In genomic region chr11:118911880-118912741, GRCh38 we compare ENCODE assay signal across 1 cellular context.
TF ChIP-seq lines count a peak whose summit lies in the region.

No MANE protein-coding gene starts in this region.

TF ChIP-seq in GM12878, 131 proteins besides CTCF, POLR2A, EP300 and RAD21:
- TF ChIP-seq RAD51 (IDR thresholded peaks at IDR 0.05) = no peak
- TF ChIP-seq MEF2A (IDR thresholded peaks at IDR 0.05; ENCODE audit: insufficient read depth, low read depth, low read length) = no peak
- TF ChIP-seq CHD1 (IDR thresholded peaks at IDR 0.05; ENCODE audit: low read depth, low read length) = no peak
- TF ChIP-seq NR2F1 (conservative IDR thresholded peaks at IDR 0.05) = no peak
- TF ChIP-seq STAT1 (conservative IDR thresholded peaks at IDR 0.05) = no peak
- TF ChIP-seq IRF3 (IDR thresholded peaks at IDR 0.05) = no peak
- TF ChIP-seq, protein P1, sequence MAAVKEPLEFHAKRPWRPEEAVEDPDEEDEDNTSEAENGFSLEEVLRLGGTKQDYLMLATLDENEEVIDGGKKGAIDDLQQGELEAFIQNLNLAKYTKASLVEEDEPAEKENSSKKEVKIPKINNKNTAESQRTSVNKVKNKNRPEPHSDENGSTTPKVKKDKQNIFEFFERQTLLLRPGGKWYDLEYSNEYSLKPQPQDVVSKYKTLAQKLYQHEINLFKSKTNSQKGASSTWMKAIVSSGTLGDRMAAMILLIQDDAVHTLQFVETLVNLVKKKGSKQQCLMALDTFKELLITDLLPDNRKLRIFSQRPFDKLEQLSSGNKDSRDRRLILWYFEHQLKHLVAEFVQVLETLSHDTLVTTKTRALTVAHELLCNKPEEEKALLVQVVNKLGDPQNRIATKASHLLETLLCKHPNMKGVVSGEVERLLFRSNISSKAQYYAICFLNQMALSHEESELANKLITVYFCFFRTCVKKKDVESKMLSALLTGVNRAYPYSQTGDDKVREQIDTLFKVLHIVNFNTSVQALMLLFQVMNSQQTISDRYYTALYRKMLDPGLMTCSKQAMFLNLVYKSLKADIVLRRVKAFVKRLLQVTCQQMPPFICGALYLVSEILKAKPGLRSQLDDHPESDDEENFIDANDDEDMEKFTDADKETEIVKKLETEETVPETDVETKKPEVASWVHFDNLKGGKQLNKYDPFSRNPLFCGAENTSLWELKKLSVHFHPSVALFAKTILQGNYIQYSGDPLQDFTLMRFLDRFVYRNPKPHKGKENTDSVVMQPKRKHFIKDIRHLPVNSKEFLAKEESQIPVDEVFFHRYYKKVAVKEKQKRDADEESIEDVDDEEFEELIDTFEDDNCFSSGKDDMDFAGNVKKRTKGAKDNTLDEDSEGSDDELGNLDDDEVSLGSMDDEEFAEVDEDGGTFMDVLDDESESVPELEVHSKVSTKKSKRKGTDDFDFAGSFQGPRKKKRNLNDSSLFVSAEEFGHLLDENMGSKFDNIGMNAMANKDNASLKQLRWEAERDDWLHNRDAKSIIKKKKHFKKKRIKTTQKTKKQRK (IDR thresholded peaks at IDR 0.05; ENCODE audit: low read depth, low read length) = no peak
- 0 out of 2 replicates have a peak, but pooled peaks have one; percentile 5 for TF ChIP-seq BACH1 (IDR thresholded peaks at IDR 0.05; ENCODE audit: borderline replicate concordance)
- TF ChIP-seq SP1 (IDR thresholded peaks at IDR 0.05; ENCODE audit: low read depth, low read length) = no peak
- TF ChIP-seq TCF3 (IDR thresholded peaks at IDR 0.05; ENCODE audit: borderline replicate concordance, insufficient read depth, low read depth, low read length) = no peak
- TF ChIP-seq ZBTB11 (CRISPR knock-in tag; IDR thresholded peaks at IDR 0.05) = no peak
- TF ChIP-seq SREBF1 (IDR thresholded peaks at IDR 0.05; ENCODE audit: low read length) = no peak
- peak; percentile 12; the same call in 1 of the 2 replicates for TF ChIP-seq EED (IDR thresholded peaks at IDR 0.05; ENCODE audit: low read depth)
- TF ChIP-seq ATF7 (IDR thresholded peaks at IDR 0.05; ENCODE audit: low read depth) = no peak
- TF ChIP-seq, protein P2, sequence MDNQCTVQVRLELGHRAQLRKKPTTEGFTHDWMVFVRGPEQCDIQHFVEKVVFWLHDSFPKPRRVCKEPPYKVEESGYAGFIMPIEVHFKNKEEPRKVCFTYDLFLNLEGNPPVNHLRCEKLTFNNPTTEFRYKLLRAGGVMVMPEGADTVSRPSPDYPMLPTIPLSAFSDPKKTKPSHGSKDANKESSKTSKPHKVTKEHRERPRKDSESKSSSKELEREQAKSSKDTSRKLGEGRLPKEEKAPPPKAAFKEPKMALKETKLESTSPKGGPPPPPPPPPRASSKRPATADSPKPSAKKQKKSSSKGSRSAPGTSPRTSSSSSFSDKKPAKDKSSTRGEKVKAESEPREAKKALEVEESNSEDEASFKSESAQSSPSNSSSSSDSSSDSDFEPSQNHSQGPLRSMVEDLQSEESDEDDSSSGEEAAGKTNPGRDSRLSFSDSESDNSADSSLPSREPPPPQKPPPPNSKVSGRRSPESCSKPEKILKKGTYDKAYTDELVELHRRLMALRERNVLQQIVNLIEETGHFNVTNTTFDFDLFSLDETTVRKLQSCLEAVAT (IDR thresholded peaks at IDR 0.05) = peak; percentile 63
- TF ChIP-seq RFX5 (IDR thresholded peaks at IDR 0.05; ENCODE audit: low read depth, low read length) = no peak
- no peak for TF ChIP-seq LARP7 (IDR thresholded peaks at IDR 0.05)
- no peak for TF ChIP-seq USF2 (IDR thresholded peaks at IDR 0.05; ENCODE audit: borderline replicate concordance, low read depth, low read length)
- no peak for TF ChIP-seq RBBP5 (conservative IDR thresholded peaks at IDR 0.05)
- no peak for TF ChIP-seq STAT3 (IDR thresholded peaks at IDR 0.05; ENCODE audit: low read depth, low read length)
- no peak for TF ChIP-seq IRF4 (IDR thresholded peaks at IDR 0.05; ENCODE audit: low read depth, low read length)
- no peak for TF ChIP-seq ZNF274 (IDR thresholded peaks at IDR 0.05; ENCODE audit: insufficient read depth, insufficient read length)
- TF ChIP-seq SMARCA5 (IDR thresholded peaks at IDR 0.05) = 0 out of 2 replicates have a peak, but pooled peaks have one; percentile 31
- no peak for TF ChIP-seq MTA2 (IDR thresholded peaks at IDR 0.05; ENCODE audit: low read depth)
- no peak for TF ChIP-seq TCF7 (IDR thresholded peaks at IDR 0.05; ENCODE audit: borderline replicate concordance)
- TF ChIP-seq, protein P3, sequence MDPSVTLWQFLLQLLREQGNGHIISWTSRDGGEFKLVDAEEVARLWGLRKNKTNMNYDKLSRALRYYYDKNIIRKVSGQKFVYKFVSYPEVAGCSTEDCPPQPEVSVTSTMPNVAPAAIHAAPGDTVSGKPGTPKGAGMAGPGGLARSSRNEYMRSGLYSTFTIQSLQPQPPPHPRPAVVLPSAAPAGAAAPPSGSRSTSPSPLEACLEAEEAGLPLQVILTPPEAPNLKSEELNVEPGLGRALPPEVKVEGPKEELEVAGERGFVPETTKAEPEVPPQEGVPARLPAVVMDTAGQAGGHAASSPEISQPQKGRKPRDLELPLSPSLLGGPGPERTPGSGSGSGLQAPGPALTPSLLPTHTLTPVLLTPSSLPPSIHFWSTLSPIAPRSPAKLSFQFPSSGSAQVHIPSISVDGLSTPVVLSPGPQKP (IDR thresholded peaks at IDR 0.05; ENCODE audit: low read depth, low read length) = no peak
- no peak for TF ChIP-seq NR2C2 (IDR thresholded peaks at IDR 0.05; ENCODE audit: borderline replicate concordance, control insufficient read depth, insufficient read length, low read depth)
- TF ChIP-seq, protein P4, sequence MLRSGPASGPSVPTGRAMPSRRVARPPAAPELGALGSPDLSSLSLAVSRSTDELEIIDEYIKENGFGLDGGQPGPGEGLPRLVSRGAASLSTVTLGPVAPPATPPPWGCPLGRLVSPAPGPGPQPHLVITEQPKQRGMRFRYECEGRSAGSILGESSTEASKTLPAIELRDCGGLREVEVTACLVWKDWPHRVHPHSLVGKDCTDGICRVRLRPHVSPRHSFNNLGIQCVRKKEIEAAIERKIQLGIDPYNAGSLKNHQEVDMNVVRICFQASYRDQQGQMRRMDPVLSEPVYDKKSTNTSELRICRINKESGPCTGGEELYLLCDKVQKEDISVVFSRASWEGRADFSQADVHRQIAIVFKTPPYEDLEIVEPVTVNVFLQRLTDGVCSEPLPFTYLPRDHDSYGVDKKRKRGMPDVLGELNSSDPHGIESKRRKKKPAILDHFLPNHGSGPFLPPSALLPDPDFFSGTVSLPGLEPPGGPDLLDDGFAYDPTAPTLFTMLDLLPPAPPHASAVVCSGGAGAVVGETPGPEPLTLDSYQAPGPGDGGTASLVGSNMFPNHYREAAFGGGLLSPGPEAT (IDR thresholded peaks at IDR 0.05; ENCODE audit: low read depth) = no peak
- TF ChIP-seq, protein P5, sequence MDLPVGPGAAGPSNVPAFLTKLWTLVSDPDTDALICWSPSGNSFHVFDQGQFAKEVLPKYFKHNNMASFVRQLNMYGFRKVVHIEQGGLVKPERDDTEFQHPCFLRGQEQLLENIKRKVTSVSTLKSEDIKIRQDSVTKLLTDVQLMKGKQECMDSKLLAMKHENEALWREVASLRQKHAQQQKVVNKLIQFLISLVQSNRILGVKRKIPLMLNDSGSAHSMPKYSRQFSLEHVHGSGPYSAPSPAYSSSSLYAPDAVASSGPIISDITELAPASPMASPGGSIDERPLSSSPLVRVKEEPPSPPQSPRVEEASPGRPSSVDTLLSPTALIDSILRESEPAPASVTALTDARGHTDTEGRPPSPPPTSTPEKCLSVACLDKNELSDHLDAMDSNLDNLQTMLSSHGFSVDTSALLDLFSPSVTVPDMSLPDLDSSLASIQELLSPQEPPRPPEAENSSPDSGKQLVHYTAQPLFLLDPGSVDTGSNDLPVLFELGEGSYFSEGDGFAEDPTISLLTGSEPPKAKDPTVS (IDR thresholded peaks at IDR 0.05; ENCODE audit: low read depth, low read length) = no peak
- no peak for TF ChIP-seq FOXM1 (IDR thresholded peaks at IDR 0.05; ENCODE audit: low read depth, low read length)
- peak; percentile 17; the same call in 1 of the 2 replicates for TF ChIP-seq RUNX3 (IDR thresholded peaks at IDR 0.05; ENCODE audit: low read length)
- no peak for TF ChIP-seq TBL1XR1 (IDR thresholded peaks at IDR 0.05; ENCODE audit: low read depth, low read length)
